In the genomic region with DNA sequence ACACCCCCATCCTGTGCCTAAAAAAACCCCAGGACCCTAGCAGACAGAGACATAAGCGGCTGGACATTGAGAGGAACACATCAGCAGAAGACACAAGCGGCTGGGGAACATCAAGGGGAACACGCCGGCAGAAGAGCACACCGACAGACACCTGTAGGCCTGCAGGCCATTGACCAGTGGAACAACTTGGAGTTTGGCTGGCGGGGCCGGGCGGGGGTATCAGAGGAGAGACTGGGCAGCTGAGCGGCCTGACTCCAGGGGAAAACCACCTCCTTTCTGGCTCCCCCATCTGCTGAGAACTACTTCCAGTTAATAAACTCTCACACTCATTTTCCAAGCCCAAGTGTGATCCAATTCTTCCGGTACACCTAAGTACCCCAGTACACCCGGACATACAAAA, we compare ENCODE assay signal across 28 cellular contexts.
"Had no signal": no experiment of that assay in that cellular context is flagged by ENCODE, and none has a peak within 500 bp of the region (broad histone marks: within the 10 kb centered on the region; RNA-seq: fewer than 3 reads in every experiment).

No MANE protein-coding gene starts in this region.

- H3K4me3 Mint-ChIP-seq: stimulated activated effector memory CD8-positive, alpha-beta T cell treated with anti-CD3 and anti-CD28 coated beads, Interleukin-12 subunit alpha, Interleukin-12 subunit beta, amount 100 ng/mL, for 72 hours; stimulated activated memory B cell treated with anti-CD40 and anti-IgM and Interleukin-4, amounts not matched to agents 10 μg/mL and 1 μg/mL and 100 μg/mL, for 72 hours; stimulated activated naive B cell treated with anti-CD40 and anti-IgM and Interleukin-4, amounts not matched to agents 10 μg/mL and 1 μg/mL and 100 μg/mL, for 72 hours; stimulated activated naive CD8-positive, alpha-beta T cell treated with anti-CD3 and anti-CD28 coated beads, Interleukin-15, amount 100 ng/mL, for 72 hours; stimulated activated naive CD8-positive, alpha-beta T cell treated with anti-CD3 and anti-CD28 coated beads, Interleukin-15, Interleukin-2, amounts not matched to agents 100 ng/mL and 50 ng/mL, for 24 hours; type B pancreatic cell had no signal

- H3K36me3 Mint-ChIP-seq: stimulated activated effector memory CD8-positive, alpha-beta T cell treated with anti-CD3 and anti-CD28 coated beads, Interleukin-12 subunit alpha, Interleukin-12 subunit beta, amount 100 ng/mL, for 72 hours; stimulated activated memory B cell treated with anti-CD40 and anti-IgM and Interleukin-4, amounts not matched to agents 10 μg/mL and 1 μg/mL and 100 μg/mL, for 72 hours; stimulated activated naive B cell treated with anti-CD40 and anti-IgM and Interleukin-4, amounts not matched to agents 10 μg/mL and 1 μg/mL and 100 μg/mL, for 72 hours; type B pancreatic cell had no signal

- H3K9me3 Mint-ChIP-seq: type B pancreatic cell had no signal

- H3K27ac Mint-ChIP-seq: stimulated activated effector memory CD8-positive, alpha-beta T cell treated with anti-CD3 and anti-CD28 coated beads, Interleukin-12 subunit alpha, Interleukin-12 subunit beta, amount 100 ng/mL, for 72 hours; stimulated activated memory B cell treated with anti-CD40 and anti-IgM and Interleukin-4, amounts not matched to agents 10 μg/mL and 1 μg/mL and 100 μg/mL, for 72 hours; stimulated activated naive B cell treated with anti-CD40 and anti-IgM and Interleukin-4, amounts not matched to agents 10 μg/mL and 1 μg/mL and 100 μg/mL, for 72 hours; stimulated activated naive CD8-positive, alpha-beta T cell treated with anti-CD3 and anti-CD28 coated beads, Interleukin-15, amount 100 ng/mL, for 72 hours; stimulated activated naive CD8-positive, alpha-beta T cell treated with anti-CD3 and anti-CD28 coated beads, Interleukin-15, Interleukin-2, amounts not matched to agents 100 ng/mL and 50 ng/mL, for 24 hours; type B pancreatic cell had no signal

- DNase-seq: stimulated activated CD4-positive, alpha-beta T cell treated with anti-CD3 and anti-CD28 coated beads, Interleukin-2, amount 100 ng/mL, for 48 hours; stimulated activated CD4-positive, alpha-beta T cell treated with anti-CD3 and anti-CD28 coated beads, Interleukin-4, amount 100 ng/mL, for 1 hour; stimulated activated CD4-positive, alpha-beta T cell treated with anti-CD3 and anti-CD28 coated beads, Interleukin-4, amount 100 ng/mL, for 24 hours; stimulated activated CD4-positive, alpha-beta T cell treated with anti-CD3 and anti-CD28 coated beads, Interleukin-4, amount 100 ng/mL, for 4 hours; stimulated activated CD8-positive, alpha-beta memory T cell treated with anti-CD3 and anti-CD28 coated beads, Interleukin-4, amount 100 ng/mL, for 48 hours; stimulated activated naive B cell treated with anti-CD40 and anti-IgM and Interleukin-4, amounts not matched to agents 10 μg/mL and 1 μg/mL and 100 μg/mL, for 72 hours; stimulated activated naive CD4-positive, alpha-beta T cell; stimulated activated naive CD4-positive, alpha-beta T cell treated with Interleukin-2 at 50 U/mL for 16 hours; stimulated activated naive CD8-positive, alpha-beta T cell treated with anti-CD3 and anti-CD28 coated beads, Interleukin-15, amount 100 ng/mL, for 72 hours; stimulated activated naive CD8-positive, alpha-beta T cell treated with anti-CD3 and anti-CD28 coated beads, Interleukin-15, Interleukin-2, amounts not matched to agents 100 U/mL and 50 U/mL, for 24 hours; stomach; substantia nigra; testis; thyroid gland; tibial artery; transverse colon; trophoblast cell; upper lobe of right lung; uterus had no signal

- H3K27me3 Mint-ChIP-seq: stimulated activated memory B cell treated with anti-CD40 and anti-IgM and Interleukin-4, amounts not matched to agents 10 μg/mL and 1 μg/mL and 100 μg/mL, for 72 hours; stimulated activated naive CD8-positive, alpha-beta T cell treated with anti-CD3 and anti-CD28 coated beads, Interleukin-15, amount 100 ng/mL, for 72 hours; stimulated activated naive CD8-positive, alpha-beta T cell treated with anti-CD3 and anti-CD28 coated beads, Interleukin-15, Interleukin-2, amounts not matched to agents 100 ng/mL and 50 ng/mL, for 24 hours had no signal

- H3K4me1 ChIP-seq: testis, thyroid gland, upper lobe of left lung, upper lobe of right lung, uterus had no signal

- H3K36me3 ChIP-seq: stomach, suprapubic skin, thoracic aorta, thyroid gland, tibial artery, tibial nerve, transverse colon, upper lobe of left lung, upper lobe of right lung, uterus, vagina had no signal

- H3K27ac ChIP-seq: stomach, suprapubic skin, testis, thoracic aorta, thyroid gland, tibial artery, tibial nerve, transverse colon, upper lobe of left lung, upper lobe of right lung, uterus, vagina had no signal

- H3K4me3 ChIP-seq: stomach, suprapubic skin, testis, thoracic aorta, thyroid gland, tibial artery, tibial nerve, transverse colon, upper lobe of left lung, upper lobe of right lung, uterus, vagina had no signal

- H3K4me1 Mint-ChIP-seq: stimulated activated effector memory CD8-positive, alpha-beta T cell treated with anti-CD3 and anti-CD28 coated beads, Interleukin-12 subunit alpha, Interleukin-12 subunit beta, amount 100 ng/mL, for 72 hours; stimulated activated memory B cell treated with anti-CD40 and anti-IgM and Interleukin-4, amounts not matched to agents 10 μg/mL and 1 μg/mL and 100 μg/mL, for 72 hours; stimulated activated naive B cell treated with anti-CD40 and anti-IgM and Interleukin-4, amounts not matched to agents 10 μg/mL and 1 μg/mL and 100 μg/mL, for 72 hours; stimulated activated naive CD8-positive, alpha-beta T cell treated with anti-CD3 and anti-CD28 coated beads, Interleukin-15, amount 100 ng/mL, for 72 hours had no signal

- H3K9me3 ChIP-seq: suprapubic skin, testis, thoracic aorta, thyroid gland, tibial artery, tibial nerve, transverse colon, upper lobe of left lung, upper lobe of right lung, uterus, vagina had no signal

- ATAC-seq: stimulated activated effector memory CD8-positive, alpha-beta T cell treated with anti-CD3 and anti-CD28 coated beads, Interleukin-12 subunit alpha, Interleukin-12 subunit beta, amount 100 ng/mL, for 72 hours; stimulated activated memory B cell treated with anti-CD40 and anti-IgM and Interleukin-4, amounts not matched to agents 10 μg/mL and 1 μg/mL and 100 μg/mL, for 72 hours; stimulated activated naive B cell treated with anti-CD40 and anti-IgM and Interleukin-4, amounts not matched to agents 10 μg/mL and 1 μg/mL and 100 μg/mL, for 72 hours; stimulated activated naive CD8-positive, alpha-beta T cell treated with anti-CD3 and anti-CD28 coated beads, Interleukin-15, amount 100 ng/mL, for 72 hours; stimulated activated naive CD8-positive, alpha-beta T cell treated with anti-CD3 and anti-CD28 coated beads, Interleukin-15, Interleukin-2, amounts not matched to agents 100 U/mL and 50 U/mL, for 24 hours; upper lobe of right lung had no signal
